In the genomic region with DNA sequence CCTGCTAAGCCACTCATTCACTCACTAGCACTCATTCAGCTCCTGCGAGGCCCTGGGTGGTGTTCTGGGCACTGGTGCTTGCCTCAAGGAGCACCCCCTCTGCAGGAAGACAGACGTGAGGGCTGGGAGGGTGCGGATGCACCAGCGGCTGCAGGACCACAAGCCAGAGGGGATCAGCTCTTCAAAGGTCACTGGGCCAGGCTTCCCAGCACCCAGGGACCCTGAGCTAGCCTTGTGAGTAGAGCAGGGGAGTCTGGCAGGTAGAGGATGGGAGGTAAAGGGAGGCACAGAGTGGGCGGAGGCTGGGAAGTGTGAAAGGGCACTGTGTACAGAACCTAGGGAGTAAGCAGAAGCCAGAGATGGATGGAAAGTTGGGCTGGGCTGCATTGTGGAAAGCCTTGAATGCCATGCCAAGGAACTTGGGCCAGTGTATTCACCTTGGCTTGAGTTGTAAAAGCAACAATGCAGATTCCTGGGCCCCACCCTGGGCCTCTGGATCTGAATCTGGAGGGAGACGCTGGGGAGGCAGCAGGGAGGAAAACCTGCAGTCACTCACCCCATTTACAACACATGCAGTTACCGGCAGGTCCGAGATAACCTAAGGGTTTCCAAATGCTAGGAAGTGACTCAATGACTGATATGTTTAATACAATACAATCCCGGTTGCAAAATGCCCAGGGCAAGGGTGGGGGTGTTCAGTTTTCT, we compare ENCODE assay signal across 8 cellular contexts. TPM values are rescaled to one million over a fixed set of nuclear protein-coding genes. Genes with fewer than 3 reads are reported as not detected.
A peak's percentile ranks its signal among the peaks of the same experiment; 100 is the strongest.
DNase-seq lines count a peak whose midpoint lies in the region; ATAC-seq and TF ChIP-seq lines count a peak whose summit lies in the region.

No MANE protein-coding gene starts in this region.

- intact Hi-C loops in Right ventricle myocardium inferior (cut with DNase I) (loop anchor here (5.0 kb wide), 3 partner anchors 48 to 73 kb away; a partner anchor contains a TSS), gastrocnemius medialis (cut with DNase I; ENCODE audit: low total_unique reads) (loop anchor here (5.0 kb wide), 1 partner anchor 78 kb away; no protein-coding TSS in a partner anchor)

- TF ChIP-seq POLR2A in gastrocnemius medialis (IDR thresholded peaks at IDR 0.05): no peak

- peaks cover 21 to 67% (median 51%) of the 10 kb centered on the region in 4 donors for H3K4me1 Mint-ChIP-seq in CD4-positive, CD25-positive, alpha-beta regulatory T cell

- H3K36me3 Mint-ChIP-seq in CD4-positive, CD25-positive, alpha-beta regulatory T cell: peaks cover 6% of the 10 kb centered on the region

- peak; percentile 10 to 83 (median 47) for DNase-seq in CD4-positive, CD25-positive, alpha-beta regulatory T cell
- DNase-seq in NOMO-1 treated with dmso at 0.1 percent for 144 hours (lab: John Stamatoyannopoulos, UW; ENCODE audit: unreplicated experiment): peak; percentile 47
- DNase-seq in activated naive CD4-positive, alpha-beta T cell (lab: John Stamatoyannopoulos, UW): peak in 3 of 4 experiments; percentile 21 to 51 (median 35)
- DNase-seq in Right ventricle myocardium inferior (ENCODE audit: missing footprints): peak; percentile 71
- no peak for DNase-seq in gastrocnemius medialis
- DNase-seq in DMS 273 (lab: John Stamatoyannopoulos, UW; ENCODE audit: unreplicated experiment): no peak
- no peak for DNase-seq in NCI-H748 (lab: John Stamatoyannopoulos, UW; ENCODE audit: unreplicated experiment)
- no peak for DNase-seq in NCI-H2081 treated with DMSO at 0.1 percent for 48 hours (lab: John Stamatoyannopoulos, UW)

- H3K27ac ChIP-seq in CD4-positive, CD25-positive, alpha-beta regulatory T cell (ENCODE audit: insufficient read depth, low read length, poor library complexity, severe bottlenecking): peak overlapping the region; percentile 94
- peak overlapping the region; percentile 78 to 88 (median 82) for H3K27ac ChIP-seq in gastrocnemius medialis

- H3K27me3 ChIP-seq in CD4-positive, CD25-positive, alpha-beta regulatory T cell (ENCODE audit: control insufficient read depth, insufficient read depth, low read length): no peaks in the 10 kb centered on the region
- H3K27me3 ChIP-seq in gastrocnemius medialis: peaks cover 7 to 15% (median 13%) of the 10 kb centered on the region in 3 donors

- peak overlapping the region; percentile 85 to 99 (median 95) for H3K4me3 Mint-ChIP-seq in CD4-positive, CD25-positive, alpha-beta regulatory T cell

- peak overlapping the region; percentile 91 for H3K4me3 ChIP-seq in CD4-positive, CD25-positive, alpha-beta regulatory T cell (ENCODE audit: low read depth, low read length)
- peak overlapping the region; percentile 59 to 73 (median 66) for H3K4me3 ChIP-seq in gastrocnemius medialis

- no peaks in the 10 kb centered on the region for H3K9me3 Mint-ChIP-seq in CD4-positive, CD25-positive, alpha-beta regulatory T cell

- H3K27me3 Mint-ChIP-seq in CD4-positive, CD25-positive, alpha-beta regulatory T cell: peaks cover under 1% of the 10 kb centered on the region

- ATAC-seq in CD4-positive, CD25-positive, alpha-beta regulatory T cell (ENCODE audit: low read depth in 2 of 2): peak in 1 of 2 donors; percentile 26
- peak; percentile 18 for ATAC-seq in Right ventricle myocardium inferior
- peak; percentile 54 to 74 for ATAC-seq in gastrocnemius medialis

- in situ Hi-C loops in gastrocnemius medialis (cut with MboI; ENCODE audit: low sequenced_read_pairs in 4 of 4): loop anchor here in 1 of 4 donors (25.0 kb wide), 1 partner anchor 97 kb away; a partner anchor contains a TSS

- no peaks in the 10 kb centered on the region for H3K9me3 ChIP-seq in CD4-positive, CD25-positive, alpha-beta regulatory T cell (ENCODE audit: control insufficient read depth in 2 of 2, low read length in 2 of 2)
- H3K9me3 ChIP-seq in gastrocnemius medialis: no peaks in the 10 kb centered on the region

- H3K4me1 ChIP-seq in CD4-positive, CD25-positive, alpha-beta regulatory T cell (ENCODE audit: control insufficient read depth, insufficient read depth, low read length, poor library complexity, severe bottlenecking): peaks cover 63% of the 10 kb centered on the region
- H3K4me1 ChIP-seq in gastrocnemius medialis: peaks cover 8% of the 10 kb centered on the region in 2 donors

- no peak for TF ChIP-seq CTCF in gastrocnemius medialis (IDR thresholded peaks at IDR 0.05 in 4 of 5, conservative IDR thresholded peaks at IDR 0.05 in 1 of 5)

- H3K27ac Mint-ChIP-seq in CD4-positive, CD25-positive, alpha-beta regulatory T cell: peak overlapping the region; percentile 91 to 100 (median 97)

- H3K36me3 ChIP-seq in CD4-positive, CD25-positive, alpha-beta regulatory T cell (ENCODE audit: control insufficient read depth, insufficient read depth, low read length): peaks cover 3% of the 10 kb centered on the region
- H3K36me3 ChIP-seq in gastrocnemius medialis: no peaks in the 10 kb centered on the region

RNA-seq across cellular contexts. Expression of a gene that starts 1.7 kb away (rescaled TPM):
- 160 TPM for total RNA-seq in CD4-positive, CD25-positive, alpha-beta regulatory T cell
- 10 to 100 TPM; 21.2 to 32.4 (median 25.8) TPM for polyA plus RNA-seq in CD4-positive, CD25-positive, alpha-beta regulatory T cell
- total RNA-seq in Right ventricle myocardium inferior: 11.1 TPM
- total RNA-seq in gastrocnemius medialis: 1 to 10 TPM; 4.5 to 7.4 (median 6.5) TPM

RNA-seq across cellular contexts. Expression of a gene that starts 46.9 kb away (rescaled TPM):
- total RNA-seq in CD4-positive, CD25-positive, alpha-beta regulatory T cell: 40.0 TPM
- 100 to 1,000 TPM; 128 to 156 (median 138) TPM for polyA plus RNA-seq in CD4-positive, CD25-positive, alpha-beta regulatory T cell
- total RNA-seq in Right ventricle myocardium inferior (35.8 TPM), gastrocnemius medialis (10 to 100 TPM; 20.2 to 29.1 (median 22.0) TPM)

Comparison
In these comparisons a context has a peak if more than half of its experiments do, and no peak if none do; other contexts are left out.
1. DNase-seq: peak in CD4-positive, CD25-positive, alpha-beta regulatory T cell (3 of 3), NOMO-1 treated with dmso at 0.1 percent for 144 hours (single experiment), activated naive CD4-positive, alpha-beta T cell (3 of 4) and Right ventricle myocardium inferior (single experiment); none in gastrocnemius medialis (0 of 2), DMS 273 (single experiment), NCI-H748 (single experiment) and NCI-H2081 treated with DMSO at 0.1 percent for 48 hours (single experiment).
2. RNA of a gene that starts 1.7 kb away (total RNA-seq): 160 TPM in CD4-positive, CD25-positive, alpha-beta regulatory T cell (single experiment); 11.1 TPM in Right ventricle myocardium inferior (single experiment) and 4.5 to 7.4 TPM in gastrocnemius medialis; every median in the first group is over 10 times any median in the second.